In the genomic region with DNA sequence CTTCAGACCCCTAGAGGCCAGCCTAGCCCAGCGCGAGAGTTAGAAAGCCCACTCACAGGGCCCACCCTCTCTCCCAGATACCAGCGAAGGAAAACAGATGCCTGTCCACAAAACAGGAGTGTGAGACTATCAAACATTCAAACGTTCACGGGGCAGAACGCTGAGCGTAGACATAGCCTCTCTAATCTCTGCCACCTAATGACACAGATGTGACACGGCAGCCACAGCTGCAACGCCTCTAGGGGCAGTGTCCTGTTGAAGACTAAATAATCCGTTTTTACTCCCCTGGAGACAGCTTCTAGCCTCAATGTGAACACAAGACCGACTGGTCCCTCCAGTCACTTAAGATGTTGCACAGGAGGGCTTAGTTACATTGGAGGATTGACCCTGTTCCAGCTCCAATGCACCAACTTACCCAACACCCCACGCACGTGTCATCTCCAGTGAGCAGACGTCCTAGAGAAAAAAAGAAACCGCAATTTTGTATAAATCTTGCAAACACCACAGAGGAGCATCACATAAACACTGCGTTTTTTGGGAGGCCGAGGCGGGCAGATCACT, we compare ENCODE assay signal across 1 cellular context.
TF ChIP-seq lines count a peak whose summit lies in the region.

No MANE protein-coding gene starts in this region.

TF ChIP-seq in H1, 55 proteins besides CTCF, POLR2A, EP300 and RAD21:
- TF ChIP-seq POU5F1 (IDR thresholded peaks at IDR 0.05; ENCODE audit: low read depth, low read length) (no peak), SIN3A (conservative IDR thresholded peaks at IDR 0.05 in 1 of 2, IDR thresholded peaks at IDR 0.05 in 1 of 2; ENCODE audit: low read depth in 1 of 2, low read length in 2 of 2) (peak in 1 of 2 experiments; percentile 69; a peak in 1 of 4 replicates), SAP30 (IDR thresholded peaks at IDR 0.05; ENCODE audit: insufficient read depth, insufficient replicate concordance, low read length) (peak; percentile 9), KDM4A (IDR thresholded peaks at IDR 0.05; ENCODE audit: low read depth, low read length, severe bottlenecking) (no peak), TEAD4 (IDR thresholded peaks at IDR 0.05; ENCODE audit: low read depth, low read length) (no peak), TAF7 (optimal IDR thresholded peaks at IDR 0.05; ENCODE audit: borderline replicate concordance, low read depth, low read length) (no peak), CREB1 (IDR thresholded peaks at IDR 0.05) (0 out of 2 replicates have a peak, but pooled peaks have one; percentile 8), CEBPB (IDR thresholded peaks at IDR 0.05; ENCODE audit: low read depth, low read length) (no peak)
- TF ChIP-seq, protein P1, sequence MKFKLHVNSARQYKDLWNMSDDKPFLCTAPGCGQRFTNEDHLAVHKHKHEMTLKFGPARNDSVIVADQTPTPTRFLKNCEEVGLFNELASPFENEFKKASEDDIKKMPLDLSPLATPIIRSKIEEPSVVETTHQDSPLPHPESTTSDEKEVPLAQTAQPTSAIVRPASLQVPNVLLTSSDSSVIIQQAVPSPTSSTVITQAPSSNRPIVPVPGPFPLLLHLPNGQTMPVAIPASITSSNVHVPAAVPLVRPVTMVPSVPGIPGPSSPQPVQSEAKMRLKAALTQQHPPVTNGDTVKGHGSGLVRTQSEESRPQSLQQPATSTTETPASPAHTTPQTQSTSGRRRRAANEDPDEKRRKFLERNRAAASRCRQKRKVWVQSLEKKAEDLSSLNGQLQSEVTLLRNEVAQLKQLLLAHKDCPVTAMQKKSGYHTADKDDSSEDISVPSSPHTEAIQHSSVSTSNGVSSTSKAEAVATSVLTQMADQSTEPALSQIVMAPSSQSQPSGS (IDR thresholded peaks at IDR 0.05; ENCODE audit: low read length): no peak
